In genomic region chr2:6163932-6164331, GRCh38 we compare ENCODE assay signal across 2 cellular contexts.
A peak's percentile ranks its signal among the peaks of the same experiment; 100 is the strongest.
TF ChIP-seq lines count a peak whose summit lies in the region.

No MANE protein-coding gene starts in this region.

TF ChIP-seq in GM23338, 12 proteins besides CTCF, POLR2A, EP300 and RAD21:
- TF ChIP-seq CREB1 (CRISPR knock-in tag; IDR thresholded peaks at IDR 0.05; ENCODE audit: low read depth) (no peak), EZH2 (IDR thresholded peaks at IDR 0.05; ENCODE audit: low read depth, unreplicated experiment) (no peak), EZH2phosphoT487 (IDR thresholded peaks at IDR 0.05; ENCODE audit: unreplicated experiment) (no peak), JUNB (IDR thresholded peaks at IDR 0.05; ENCODE audit: unreplicated experiment) (no peak)
- TF ChIP-seq, protein P1, sequence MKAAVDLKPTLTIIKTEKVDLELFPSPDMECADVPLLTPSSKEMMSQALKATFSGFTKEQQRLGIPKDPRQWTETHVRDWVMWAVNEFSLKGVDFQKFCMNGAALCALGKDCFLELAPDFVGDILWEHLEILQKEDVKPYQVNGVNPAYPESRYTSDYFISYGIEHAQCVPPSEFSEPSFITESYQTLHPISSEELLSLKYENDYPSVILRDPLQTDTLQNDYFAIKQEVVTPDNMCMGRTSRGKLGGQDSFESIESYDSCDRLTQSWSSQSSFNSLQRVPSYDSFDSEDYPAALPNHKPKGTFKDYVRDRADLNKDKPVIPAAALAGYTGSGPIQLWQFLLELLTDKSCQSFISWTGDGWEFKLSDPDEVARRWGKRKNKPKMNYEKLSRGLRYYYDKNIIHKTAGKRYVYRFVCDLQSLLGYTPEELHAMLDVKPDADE (IDR thresholded peaks at IDR 0.05): no peak

TF ChIP-seq in H1, 55 proteins besides CTCF, POLR2A, EP300 and RAD21:
- TF ChIP-seq HDAC2 (IDR thresholded peaks at IDR 0.05; ENCODE audit: borderline replicate concordance in 1 of 2, low read depth in 2 of 2, low read length in 2 of 2) (no peak), TAF7 (optimal IDR thresholded peaks at IDR 0.05; ENCODE audit: borderline replicate concordance, low read depth, low read length) (peak; percentile 66), SAP30 (IDR thresholded peaks at IDR 0.05; ENCODE audit: insufficient read depth, insufficient replicate concordance, low read length) (no peak), GTF2F1 (IDR thresholded peaks at IDR 0.05; ENCODE audit: borderline replicate concordance, low read depth, low read length) (no peak), POLR2AphosphoS5 (IDR thresholded peaks at IDR 0.05; ENCODE audit: low read depth, low read length) (peak; percentile 69; the same call in 1 of the 2 replicates)
TF ChIP-seq in H1: peak in this region for 2.
